Comparison of ENCODE assay signal across 16 cellular contexts in the genomic region with DNA sequence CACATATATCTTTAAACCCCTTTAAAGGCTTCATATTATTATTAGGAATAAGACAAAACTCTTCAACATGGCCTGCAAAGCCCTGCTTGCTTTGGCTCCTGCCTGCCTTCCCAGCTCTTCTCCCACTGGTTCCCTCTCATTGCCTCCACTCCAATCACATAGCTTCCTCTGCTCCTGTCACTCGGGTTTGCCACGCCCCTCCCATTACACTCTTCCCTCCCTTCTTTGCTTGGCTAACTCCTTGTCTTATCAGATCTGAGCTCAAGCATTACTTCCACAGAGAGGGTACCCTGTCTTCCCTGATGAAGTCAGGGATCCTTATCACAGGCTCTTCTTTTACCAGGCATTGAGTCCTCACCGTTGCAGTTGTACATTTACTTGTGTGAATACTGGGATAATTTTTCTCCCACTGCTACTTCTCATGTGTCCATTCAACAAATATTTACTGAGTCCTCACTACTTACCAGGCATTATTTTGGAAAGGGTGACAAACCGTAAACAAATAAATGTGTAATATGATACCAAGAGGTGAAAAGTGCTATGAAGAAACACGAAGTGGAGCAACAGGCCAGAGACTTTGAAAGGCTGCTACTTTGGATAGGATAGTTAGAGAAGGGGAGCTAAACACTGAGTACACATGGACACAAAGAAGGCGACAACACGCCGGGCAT. TPM values are rescaled to one million over a fixed set of nuclear protein-coding genes. Genes with fewer than 3 reads are reported as not detected.
DNase-seq lines count a peak whose midpoint lies in the region; ATAC-seq and TF ChIP-seq lines count a peak whose summit lies in the region.
"Had no signal": no experiment of that assay in that cellular context is flagged by ENCODE, and none has a peak within 500 bp of the region (broad histone marks: within the 10 kb centered on the region; RNA-seq: fewer than 3 reads in every experiment).

No MANE protein-coding gene starts in this region.

- no peaks in the 10 kb centered on the region for H3K4me1 ChIP-seq in MM.1S (ENCODE audit: low read length)

- H3K27me3 ChIP-seq in MM.1S (replicated peaks; ENCODE audit: insufficient read depth, low read length), result no peaks in the 10 kb centered on the region
- H3K27me3 ChIP-seq: esophagus muscularis mucosa had no signal

- H3K4me3 ChIP-seq in MM.1S (ENCODE audit: low read length), result no peak overlapping the region
- H3K4me3 ChIP-seq: esophagus muscularis mucosa had no signal

- H4K20me1 ChIP-seq in MM.1S (ENCODE audit: insufficient read depth, low read length), result no peaks in the 10 kb centered on the region

- TF ChIP-seq CTCF in MM.1S (IDR thresholded peaks at IDR 0.05; ENCODE audit: low read length), result no peak

- no peaks in the 10 kb centered on the region for H3K79me2 ChIP-seq in MM.1S (ENCODE audit: low read length)

- no peak overlapping the region for H3K27ac ChIP-seq in MM.1S (ENCODE audit: low read length)
- H3K27ac ChIP-seq: esophagus muscularis mucosa, KMS-11 had no signal

- no peaks in the 10 kb centered on the region for H3F3A ChIP-seq in MM.1S (ENCODE audit: insufficient read depth, low read length)

- no peaks in the 10 kb centered on the region for H3K36me3 ChIP-seq in MM.1S (replicated peaks; ENCODE audit: insufficient read depth, low read length)
- H3K36me3 ChIP-seq: esophagus muscularis mucosa had no signal

- DNase-seq in DMS53 (lab: John Stamatoyannopoulos, UW) (peak; percentile 92), HT-29 (ENCODE audit: low spot score) (peak; percentile 33), RPMI7951 (ENCODE audit: low read depth) (peak; percentile 3), kidney tubule cell (ENCODE audit: low spot score) (peak; percentile 1), NCI-H1694 treated with DMSO at 0.1 percent for 48 hours (lab: John Stamatoyannopoulos, UW) (no peak), MM.1S (no peak)
- DNase-seq: activated naive CD8-positive, alpha-beta T cell treated with anti-CD3 and anti-CD28 coated beads for 36 hours; CD4-positive, CD25-positive, alpha-beta regulatory T cell; RPMI8226; substantia nigra; T1000 had no signal

- no peak overlapping the region for H2AFZ ChIP-seq in MM.1S (ENCODE audit: low read length)

- no peak overlapping the region for H3K9ac ChIP-seq in MM.1S (ENCODE audit: low read length)
- H3K9ac ChIP-seq: KMS-11 had no signal

- H3K4me2 ChIP-seq in MM.1S (ENCODE audit: low read depth, low read length), result no peak overlapping the region
- H3K4me2 ChIP-seq: KMS-11 had no signal

- no peak for ATAC-seq in HG03342 (IDR thresholded peaks at IDR 0.05; ENCODE audit: unreplicated experiment)
- no peak for ATAC-seq in GM18858 (IDR thresholded peaks at IDR 0.05; ENCODE audit: unreplicated experiment)

- H3K9me3 ChIP-seq in MM.1S (replicated peaks; ENCODE audit: insufficient read depth, low read length), result no peaks in the 10 kb centered on the region
- H3K9me3 ChIP-seq: esophagus muscularis mucosa had no signal

- H3K9me2 ChIP-seq in MM.1S (replicated peaks; ENCODE audit: insufficient read depth, low read length), result no peaks in the 10 kb centered on the region

RNA-seq across cellular contexts. Expression of gene VGLL1, which starts 3.2 kb away (rescaled TPM):
- 3.5 and 4.7 TPM in 2 replicates for total RNA-seq in HT-29 (2014; rRNA removed; shearing (Covaris generic))
- not detected in 2 replicates for total RNA-seq in RPMI7951 (2014; rRNA removed; shearing (Covaris generic))
- total RNA-seq: activated naive CD8-positive, alpha-beta T cell treated with anti-CD3 and anti-CD28 coated beads for 36 hours; CD4-positive, CD25-positive, alpha-beta regulatory T cell; esophagus muscularis mucosa; omental fat pad had no signal

RNA-seq across cellular contexts. Expression of gene HTATSF1, which starts 31.4 kb away (rescaled TPM):
- 60.7 and 66.4 TPM in 2 replicates for total RNA-seq in HT-29 (2014; rRNA removed; shearing (Covaris generic))
- total RNA-seq in RPMI7951 (2014; rRNA removed; shearing (Covaris generic)), result 36.9 and 38.6 TPM in 2 replicates

RNA-seq across cellular contexts. Expression of gene BRS3, which starts 41.0 kb away (rescaled TPM):
- not detected in 2 replicates for total RNA-seq in HT-29 (2014; rRNA removed; shearing (Covaris generic))
- total RNA-seq in RPMI7951 (2014; rRNA removed; shearing (Covaris generic)), result not detected in 2 replicates
- total RNA-seq: activated naive CD8-positive, alpha-beta T cell treated with anti-CD3 and anti-CD28 coated beads for 36 hours; CD4-positive, CD25-positive, alpha-beta regulatory T cell; esophagus muscularis mucosa; omental fat pad had no signal

Comparison
In these comparisons a context has a peak if more than half of its experiments do, and no peak if none do; other contexts are left out.
1. DNase-seq: peak in DMS53 (single experiment), HT-29 (single experiment), RPMI7951 (single experiment) and kidney tubule cell (single experiment); none in NCI-H1694 treated with DMSO at 0.1 percent for 48 hours (single experiment) and MM.1S (single experiment).